In the genomic region with DNA sequence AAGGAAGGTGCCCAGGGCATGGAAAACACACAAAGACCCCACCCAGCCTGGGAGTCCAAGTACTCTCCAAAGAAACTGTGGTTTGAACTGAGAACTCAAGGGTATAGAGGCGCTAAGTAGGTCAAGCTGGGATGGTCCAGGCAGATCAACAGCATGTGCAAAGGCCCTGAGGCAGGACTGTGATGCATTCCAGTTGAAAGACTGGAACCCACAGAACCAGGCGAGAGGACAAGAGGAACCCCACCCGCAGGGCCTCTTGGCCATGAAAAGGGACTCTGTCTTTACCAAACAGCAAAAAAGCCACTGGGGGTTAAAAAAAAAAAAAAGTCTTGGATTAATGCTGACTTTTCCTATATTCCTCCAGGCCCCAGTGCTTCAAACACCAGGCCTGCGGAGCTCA, we compare ENCODE assay signal across 18 cellular contexts. TPM values are rescaled to one million over a fixed set of nuclear protein-coding genes. Genes with fewer than 3 reads are reported as not detected.
DNase-seq lines count a peak whose midpoint lies in the region; ATAC-seq, FAIRE-seq and TF ChIP-seq lines count a peak whose summit lies in the region.
"Had no signal": no experiment of that assay in that cellular context is flagged by ENCODE, and none has a peak within 500 bp of the region (broad histone marks: within the 10 kb centered on the region; RNA-seq: fewer than 3 reads in every experiment).

No MANE protein-coding gene starts in this region.

- no peak overlapping the region for H3K4me3 Mint-ChIP-seq in activated T-helper 1 cell treated with anti-CD3 and anti-CD28 coated beads, Interleukin-12 subunit alpha, Interleukin-12 subunit beta, Interleukin-2, Interleukin-4 antibody, amounts not matched to agents 30 ng/mL and 10 ng/mL and 1 ng/mL, durations not matched to agents 14 hours and 24 hours and 36 hours
- H3K4me3 Mint-ChIP-seq: GM23338 had no signal

- H3K79me2 ChIP-seq in hepatocyte, result no peaks in the 10 kb centered on the region

- TF ChIP-seq CTCF in hepatocyte (IDR thresholded peaks at IDR 0.05; ENCODE audit: poor library complexity) (no peak), pancreas (IDR thresholded peaks at IDR 0.05) (no peak)

- H3K4me1 ChIP-seq in right cardiac atrium (ENCODE audit: control insufficient read depth, insufficient read depth, low read length) (peaks cover 7% of the 10 kb centered on the region), hepatocyte (ENCODE audit: insufficient read depth) (peaks cover 58% of the 10 kb centered on the region), pancreas (peaks cover 44 to 47% (median 45%) of the 10 kb centered on the region in 3 donors)

- DNase-seq in right cardiac atrium (peak in 1 of 3 donors; percentile 11), left ventricle myocardium superior (no peak), hepatocyte (ENCODE audit: low spot score) (no peak), pancreas (no peak)
- DNase-seq in activated T-helper 1 cell treated with anti-CD3 and anti-CD28 coated beads, Interleukin-12 subunit alpha, Interleukin-12 subunit beta, Interleukin-2, Interleukin-4 antibody, amounts not matched to agents 30 ng/mL and 10 ng/mL and 1 ng/mL, durations not matched to agents 14 hours and 24 hours and 36 hours (ENCODE audit: low spot score), result no peak
- DNase-seq: MG63, NCI-H1105, NCI-H187, NCI-H446 treated with DMSO at 0.1 percent for 48 hours, NCI-H748 treated with DMSO at 0.1 percent for 48 hours, PC-9, SHP77 treated with DMSO at 0.1 percent for 48 hours had no signal

- no peak overlapping the region for H3K27ac Mint-ChIP-seq in activated T-helper 1 cell treated with anti-CD3 and anti-CD28 coated beads, Interleukin-12 subunit alpha, Interleukin-12 subunit beta, Interleukin-2, Interleukin-4 antibody, amounts not matched to agents 30 ng/mL and 10 ng/mL and 1 ng/mL, durations not matched to agents 14 hours and 24 hours and 36 hours
- H3K27ac Mint-ChIP-seq: GM23338 had no signal

- ATAC-seq in right cardiac atrium (no peak), left ventricle myocardium superior (no peak), pancreas (no peak), HG03039 (IDR thresholded peaks at IDR 0.05; ENCODE audit: unreplicated experiment) (no peak), GM21737 (IDR thresholded peaks at IDR 0.05; ENCODE audit: unreplicated experiment) (no peak), HG03457 (IDR thresholded peaks at IDR 0.05; ENCODE audit: unreplicated experiment) (no peak)
- ATAC-seq: GM12878, GM23338 had no signal

- H3K9me2 ChIP-seq in hepatocyte (replicated peaks; ENCODE audit: insufficient read depth), result no peaks in the 10 kb centered on the region

- no peaks in the 10 kb centered on the region for H3K36me3 Mint-ChIP-seq in activated T-helper 1 cell treated with anti-CD3 and anti-CD28 coated beads, Interleukin-12 subunit alpha, Interleukin-12 subunit beta, Interleukin-2, Interleukin-4 antibody, amounts not matched to agents 30 ng/mL and 10 ng/mL and 1 ng/mL, durations not matched to agents 14 hours and 24 hours and 36 hours (ENCODE audit: low read depth)

- intact Hi-C loops in right cardiac atrium (cut with DNase I) (no loop called here), left ventricle myocardium superior (cut with micrococcal nuclease) (no loop called here), pancreas (cut with DNase I) (no loop called here)
- intact Hi-C loops in activated T-helper 1 cell treated with anti-CD3 and anti-CD28 coated beads, Interleukin-12 subunit alpha, Interleukin-12 subunit beta, Interleukin-2, Interleukin-4 antibody, amounts not matched to agents 30 ng/mL and 10 ng/mL and 1 ng/mL, durations not matched to agents 14 hours and 24 hours and 36 hours (cut with micrococcal nuclease), result no loop called here

- H3K4me1 Mint-ChIP-seq in activated T-helper 1 cell treated with anti-CD3 and anti-CD28 coated beads, Interleukin-12 subunit alpha, Interleukin-12 subunit beta, Interleukin-2, Interleukin-4 antibody, amounts not matched to agents 30 ng/mL and 10 ng/mL and 1 ng/mL, durations not matched to agents 14 hours and 24 hours and 36 hours (ENCODE audit: low read depth), result peaks cover 7% of the 10 kb centered on the region

- H3K4me3 ChIP-seq in right cardiac atrium (ENCODE audit: low read length) (no peak overlapping the region), hepatocyte (no peak overlapping the region), pancreas (no peak overlapping the region)
- H3K4me3 ChIP-seq: GM12878, GM23338, MG63, PC-9 had no signal

- no peak overlapping the region for H2AFZ ChIP-seq in hepatocyte
- H2AFZ ChIP-seq: GM23338, PC-9 had no signal

- H3K36me3 ChIP-seq in hepatocyte (replicated peaks; ENCODE audit: insufficient read depth, low read depth) (no peaks in the 10 kb centered on the region), pancreas (peaks cover 0 to 14% (median 4%) of the 10 kb centered on the region in 3 donors)

- peaks cover 5% of the 10 kb centered on the region for H3K27me3 Mint-ChIP-seq in activated T-helper 1 cell treated with anti-CD3 and anti-CD28 coated beads, Interleukin-12 subunit alpha, Interleukin-12 subunit beta, Interleukin-2, Interleukin-4 antibody, amounts not matched to agents 30 ng/mL and 10 ng/mL and 1 ng/mL, durations not matched to agents 14 hours and 24 hours and 36 hours (ENCODE audit: insufficient read depth)

- H3K9me3 Mint-ChIP-seq in activated T-helper 1 cell treated with anti-CD3 and anti-CD28 coated beads, Interleukin-12 subunit alpha, Interleukin-12 subunit beta, Interleukin-2, Interleukin-4 antibody, amounts not matched to agents 30 ng/mL and 10 ng/mL and 1 ng/mL, durations not matched to agents 14 hours and 24 hours and 36 hours, result no peaks in the 10 kb centered on the region
- H3K9me3 Mint-ChIP-seq: GM23338 had no signal

- H3K27ac ChIP-seq in right cardiac atrium (ENCODE audit: low read length) (peak overlapping the region; percentile 15), hepatocyte (peak overlapping the region; percentile 97), pancreas (peak overlapping the region; percentile 31 to 95 (median 78))
- H3K27ac ChIP-seq: PC-9 had no signal

- FAIRE-seq in pancreas (lab: Jason Lieb, UNC), result no peak
- FAIRE-seq: GM12878 had no signal

- H4K20me1 ChIP-seq in hepatocyte (ENCODE audit: insufficient read depth, poor library complexity, severe bottlenecking), result no peaks in the 10 kb centered on the region

- H3K27me3 ChIP-seq in right cardiac atrium (ENCODE audit: control insufficient read depth, insufficient read depth) (no peaks in the 10 kb centered on the region), hepatocyte (no peaks in the 10 kb centered on the region), pancreas (no peaks in the 10 kb centered on the region)
- H3K27me3 ChIP-seq: MG63 had no signal

- no peak overlapping the region for H3K4me2 ChIP-seq in hepatocyte
- H3K4me2 ChIP-seq: GM23338, PC-9 had no signal

- WGBS in right cardiac atrium, result 97% methylated on average over 4 of the region's 4 CpGs
- WGBS in hepatocyte (ENCODE audit: low lambda C conversion rate, missing lambda C conversion rate), result 97% methylated on average over 4 of the region's 4 CpGs
- WGBS in pancreas, 2 donors, result 97 to 98% methylated on average over 4 of the region's 4 CpGs

- H3K9me3 ChIP-seq in right cardiac atrium (ENCODE audit: control insufficient read depth, low read length) (no peaks in the 10 kb centered on the region), hepatocyte (ENCODE audit: low read depth) (no peaks in the 10 kb centered on the region), pancreas (no peaks in the 10 kb centered on the region)
- H3K9me3 ChIP-seq: MG63 had no signal

RNA-seq across cellular contexts. Expression of a gene that starts 14.3 kb away (rescaled TPM):
- total RNA-seq in right cardiac atrium (10 to 100 TPM in 2 of 4 donors, 1 to 10 TPM in 2; 6.6 to 11.4 (median 9.6) TPM), left ventricle myocardium superior (10.0 TPM), hepatocyte (19.1 and 23.4 TPM in 2 replicates), pancreas (10 to 100 TPM in 4 of 6 donors, 1 to 10 TPM in 2; 9.9 to 20.6 (median 11.5) TPM)
- polyA plus RNA-seq in right cardiac atrium (8.3 TPM), hepatocyte (28.7 and 31.2 TPM in 2 replicates), pancreas (10 to 100 TPM; 29.9 to 30.2 TPM)
- total RNA-seq in activated T-helper 1 cell treated with anti-CD3 and anti-CD28 coated beads, Interleukin-12 subunit alpha, Interleukin-12 subunit beta, Interleukin-2, Interleukin-4 antibody, amounts not matched to agents 30 ng/mL and 10 ng/mL and 1 ng/mL, durations not matched to agents 14 hours and 24 hours and 36 hours, result not detected in 2 replicates

RNA-seq across cellular contexts. Expression of a gene that starts 18.8 kb away (rescaled TPM):
- total RNA-seq in right cardiac atrium (10 to 100 TPM in 3 of 4 donors, 1 to 10 TPM in 1; 9.0 to 14.1 (median 10.6) TPM), left ventricle myocardium superior (13.9 TPM), hepatocyte (1.7 and 3.3 TPM in 2 replicates), pancreas (10 to 100 TPM in 1 of 6 donors, 1 to 10 TPM in 5; 1.5 to 10.5 (median 3.4) TPM)
- polyA plus RNA-seq in right cardiac atrium (9.6 TPM), hepatocyte (3.3 and 6.3 TPM in 2 replicates), pancreas (1 to 10 TPM; 5.2 to 6.5 TPM)
- total RNA-seq in activated T-helper 1 cell treated with anti-CD3 and anti-CD28 coated beads, Interleukin-12 subunit alpha, Interleukin-12 subunit beta, Interleukin-2, Interleukin-4 antibody, amounts not matched to agents 30 ng/mL and 10 ng/mL and 1 ng/mL, durations not matched to agents 14 hours and 24 hours and 36 hours, result 213 and 214 TPM in 2 replicates
- total RNA-seq: A673 had no signal

RNA-seq across cellular contexts. Expression of a gene that starts 55.3 kb away (rescaled TPM):
- total RNA-seq in right cardiac atrium, result 10 to 100 TPM; 19.7 to 31.3 (median 21.7) TPM
- 20.7 TPM for polyA plus RNA-seq in right cardiac atrium
- 14.6 TPM for total RNA-seq in left ventricle myocardium superior
- total RNA-seq in hepatocyte, result 31.4 and 34.6 TPM in 2 replicates
- polyA plus RNA-seq in hepatocyte, result 146 and 149 TPM in 2 replicates
- total RNA-seq in pancreas, result 100 to 1,000 TPM in 2 of 6 donors, 10 to 100 TPM in 4; 68.8 to 139 (median 96.1) TPM
- polyA plus RNA-seq in pancreas, result 10 to 100 TPM; 78.2 to 79.0 TPM
- total RNA-seq in activated T-helper 1 cell treated with anti-CD3 and anti-CD28 coated beads, Interleukin-12 subunit alpha, Interleukin-12 subunit beta, Interleukin-2, Interleukin-4 antibody, amounts not matched to agents 30 ng/mL and 10 ng/mL and 1 ng/mL, durations not matched to agents 14 hours and 24 hours and 36 hours, result 1.1 and 1.5 TPM in 2 replicates

Comparison
In these comparisons a context has a peak if more than half of its experiments do, and no peak if none do; other contexts are left out.
1. H3K27ac ChIP-seq: peak in every context shown above with its lines; median percentile 97 in hepatocyte; 78 in pancreas; 15 in right cardiac atrium.
2. RNA of a gene that starts 18.8 kb away (total RNA-seq): 213 to 214 TPM in activated T-helper 1 cell treated with anti-CD3 and anti-CD28 coated beads, Interleukin-12 subunit alpha, Interleukin-12 subunit beta, Interleukin-2, Interleukin-4 antibody, amounts not matched to agents 30 ng/mL and 10 ng/mL and 1 ng/mL, durations not matched to agents 14 hours and 24 hours and 36 hours; 13.9 TPM in left ventricle myocardium superior (single experiment), 9.0 to 14.1 TPM in right cardiac atrium, 1.5 to 10.5 TPM in pancreas and 1.7 to 3.3 TPM in hepatocyte; every median in the first group is over 10 times any median in the second.